In genomic region chr1:25598879-25599278, GRCh38 we compare ENCODE assay signal across 30 cellular contexts.
"Had no signal": no experiment of that assay in that cellular context is flagged by ENCODE, and none has a peak within 500 bp of the region (broad histone marks: within the 10 kb centered on the region; RNA-seq: fewer than 3 reads in every experiment).

No MANE protein-coding gene starts in this region.

- H3K27me3 ChIP-seq: neural progenitor cell, ovary, spleen, suprapubic skin, testis, tibial artery, transverse colon, upper lobe of right lung, uterus had no signal

- H3K4me1 ChIP-seq: neural progenitor cell, parathyroid adenoma, psoas muscle, suprapubic skin, testis, upper lobe of right lung, uterus had no signal

- H3K27me3 Mint-ChIP-seq: stimulated activated naive CD8-positive, alpha-beta T cell treated with anti-CD3 and anti-CD28 coated beads, Interleukin-15, amount 100 ng/mL, for 72 hours had no signal

- H3K4me1 Mint-ChIP-seq: natural killer cell; nephron; neural progenitor cell; stimulated activated naive CD8-positive, alpha-beta T cell treated with anti-CD3 and anti-CD28 coated beads, Interleukin-15, amount 100 ng/mL, for 72 hours had no signal

- H3K36me3 Mint-ChIP-seq: natural killer cell, neural progenitor cell, type B pancreatic cell had no signal

- H3K36me3 ChIP-seq: neural progenitor cell, ovary, spleen, suprapubic skin, transverse colon, upper lobe of right lung, uterus had no signal

- H2AFZ ChIP-seq: neural progenitor cell, parathyroid adenoma had no signal

- H3K79me2 ChIP-seq: parathyroid adenoma had no signal

- DNase-seq: natural killer cell; occipital lobe; ovary; psoas muscle; right cardiac atrium; stimulated activated CD4-positive, alpha-beta T cell treated with anti-CD3 and anti-CD28 coated beads, Interleukin-12 subunit alpha, Interleukin-12 subunit beta, amount 100 ng/mL, for 4 hours; stimulated activated CD4-positive, alpha-beta T cell treated with anti-CD3 and anti-CD28 coated beads, Interleukin-1b, Interleukin-23, amount 100 ng/mL, for 48 hours; stimulated activated CD4-positive, alpha-beta T cell treated with anti-CD3 and anti-CD28 coated beads, Interleukin-4, amount 100 ng/mL, for 1 hour; stimulated activated CD4-positive, alpha-beta T cell treated with anti-CD3 and anti-CD28 coated beads, Interleukin-4, amount 100 ng/mL, for 4 hours; stimulated activated CD8-positive, alpha-beta memory T cell treated with anti-CD3 and anti-CD28 coated beads, Interleukin-4, amount 100 ng/mL, for 48 hours; stimulated activated naive CD4-positive, alpha-beta T cell; stimulated activated naive CD8-positive, alpha-beta T cell treated with anti-CD3 and anti-CD28 coated beads, Interleukin-15, amount 100 ng/mL, for 72 hours; stimulated activated naive CD8-positive, alpha-beta T cell treated with anti-CD3 and anti-CD28 coated beads, Interleukin-15, Interleukin-2, amounts not matched to agents 100 U/mL and 50 U/mL, for 24 hours; substantia nigra; testis; tibial artery; transverse colon; upper lobe of right lung; uterus had no signal

- H3K9ac ChIP-seq: neural progenitor cell, parathyroid adenoma had no signal

- H3K27ac ChIP-seq: neural progenitor cell, ovary, parathyroid adenoma, psoas muscle, skin epidermis, spleen, suprapubic skin, testis, tibial artery, transverse colon, upper lobe of right lung, uterus had no signal

- H3K4me3 Mint-ChIP-seq: natural killer cell; nephron; neural progenitor cell; stimulated activated memory B cell treated with anti-CD40 and anti-IgM and Interleukin-4, amounts not matched to agents 10 μg/mL and 1 μg/mL and 100 μg/mL, for 72 hours; stimulated activated naive CD8-positive, alpha-beta T cell treated with anti-CD3 and anti-CD28 coated beads, Interleukin-15, amount 100 ng/mL, for 72 hours; type B pancreatic cell had no signal

- H3K9me3 Mint-ChIP-seq: natural killer cell, neural progenitor cell, type B pancreatic cell had no signal

- H3K4me2 ChIP-seq: neural progenitor cell, smooth muscle cell had no signal

- H3K27ac Mint-ChIP-seq: natural killer cell; nephron; neural progenitor cell; progenitor cell of endocrine pancreas; stimulated activated memory B cell treated with anti-CD40 and anti-IgM and Interleukin-4, amounts not matched to agents 10 μg/mL and 1 μg/mL and 100 μg/mL, for 72 hours; stimulated activated naive CD8-positive, alpha-beta T cell treated with anti-CD3 and anti-CD28 coated beads, Interleukin-15, amount 100 ng/mL, for 72 hours; type B pancreatic cell had no signal

- H3K4me3 ChIP-seq: neural progenitor cell, ovary, psoas muscle, skin epidermis, smooth muscle cell, spleen, suprapubic skin, testis, tibial artery, transverse colon, upper lobe of right lung, uterus had no signal

- ATAC-seq: natural killer cell; psoas muscle; right cardiac atrium; sciatic nerve; stimulated activated memory B cell treated with anti-CD40 and anti-IgM and Interleukin-4, amounts not matched to agents 10 μg/mL and 1 μg/mL and 100 μg/mL, for 72 hours; stimulated activated naive CD8-positive, alpha-beta T cell treated with anti-CD3 and anti-CD28 coated beads, Interleukin-15, amount 100 ng/mL, for 72 hours; stimulated activated naive CD8-positive, alpha-beta T cell treated with anti-CD3 and anti-CD28 coated beads, Interleukin-15, Interleukin-2, amounts not matched to agents 100 U/mL and 50 U/mL, for 24 hours; upper lobe of right lung had no signal

- H3K9me3 ChIP-seq: ovary, psoas muscle, suprapubic skin, testis, tibial artery, transverse colon, upper lobe of right lung, uterus had no signal
